Comparison of ENCODE assay signal across 26 cellular contexts in the genomic region with DNA sequence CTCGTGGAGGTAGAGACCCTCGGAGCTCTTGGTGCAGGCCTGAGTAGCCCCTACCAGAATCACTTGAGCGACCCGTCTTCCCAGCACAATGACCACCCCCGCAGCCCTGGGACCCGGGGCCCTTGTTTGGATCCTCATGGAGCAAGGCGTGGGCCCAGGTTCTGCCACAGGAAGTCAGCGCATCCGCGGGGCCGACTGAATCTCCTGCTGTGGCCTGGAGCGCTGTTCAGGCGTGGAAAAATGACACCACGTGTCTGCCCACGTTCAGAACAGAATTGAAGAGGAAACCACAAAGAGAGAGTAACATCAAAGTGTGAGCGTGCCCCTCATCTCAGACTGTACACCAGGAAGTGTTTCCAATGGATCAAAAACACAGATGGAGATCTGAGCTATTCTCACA.
DNase-seq lines count a peak whose midpoint lies in the region; ATAC-seq, FAIRE-seq and TF ChIP-seq lines count a peak whose summit lies in the region.
"Had no signal": no experiment of that assay in that cellular context is flagged by ENCODE, and none has a peak within 500 bp of the region (broad histone marks: within the 10 kb centered on the region; RNA-seq: fewer than 3 reads in every experiment).

No MANE protein-coding gene starts in this region.

- H3K4me1 ChIP-seq in GM12878 (ENCODE audit: control insufficient read depth, insufficient read depth, low read length), result no peaks in the 10 kb centered on the region
- H3K4me1 ChIP-seq in upper lobe of right lung, result no peaks in the 10 kb centered on the region
- H3K4me1 ChIP-seq: foreskin keratinocyte, thyroid gland had no signal

- H3K36me3 Mint-ChIP-seq in activated CD8-positive, alpha-beta memory T cell treated with anti-CD3 and anti-CD28 coated beads, Interleukin-2, amount 10 ng/mL, durations not matched to agents 7 days and 5 days, result no peaks in the 10 kb centered on the region
- no peaks in the 10 kb centered on the region for H3K36me3 Mint-ChIP-seq in neural crest cell (ENCODE audit: low read depth)
- H3K36me3 Mint-ChIP-seq: CD8-positive, alpha-beta memory T cell; stimulated activated memory B cell treated with anti-CD40 and anti-IgM and Interleukin-4, amounts not matched to agents 10 μg/mL and 1 μg/mL and 100 μg/mL, for 72 hours had no signal

- H3K9me3 ChIP-seq in GM12878 (replicated peaks; ENCODE audit: control insufficient read depth, insufficient read depth, low read length) (no peaks in the 10 kb centered on the region; the same call in 2 of the 3 replicates), upper lobe of right lung (no peaks in the 10 kb centered on the region)
- H3K9me3 ChIP-seq: MG63, neutrophil, thyroid gland had no signal

- no peaks in the 10 kb centered on the region for H4K20me1 ChIP-seq in GM12878 (ENCODE audit: control insufficient read depth, insufficient read depth)

- intact Hi-C loops in GM12878 (cut with micrococcal nuclease; ENCODE audit: unreplicated experiment), result no loop called here
- intact Hi-C loops in upper lobe of right lung (cut with DNase I), result no loop called here

- no peak for FAIRE-seq in GM12878 (lab: Jason Lieb, UNC)

- TF ChIP-seq CTCF in GM12878 (IDR thresholded peaks at IDR 0.05 in 2 of 3, conservative IDR thresholded peaks at IDR 0.05 in 1 of 3; ENCODE audit: control insufficient read depth in 2 of 3, extremely low read depth in 1 of 3, insufficient read depth in 1 of 3, low read depth in 3 of 3, low read length in 3 of 3) (no peak), neural crest cell (conservative IDR thresholded peaks at IDR 0.05) (no peak), upper lobe of right lung (IDR thresholded peaks at IDR 0.05) (no peak)

- in situ Hi-C loops in GM12878 (cut with MboI), result no loop called here

- no peak overlapping the region for H3K4me2 ChIP-seq in GM12878 (ENCODE audit: control insufficient read depth, insufficient read depth)
- H3K4me2 ChIP-seq: GM23338 had no signal

- peaks cover 7% of the 10 kb centered on the region for H3K4me1 Mint-ChIP-seq in activated CD8-positive, alpha-beta memory T cell treated with anti-CD3 and anti-CD28 coated beads, Interleukin-2, amount 10 ng/mL, durations not matched to agents 7 days and 5 days
- H3K4me1 Mint-ChIP-seq in neural crest cell, result peaks cover 17% of the 10 kb centered on the region

- H3K36me3 ChIP-seq in GM12878 (ENCODE audit: control insufficient read depth in 2 of 2, insufficient read depth in 2 of 2, low read length in 1 of 2) (no peaks in the 10 kb centered on the region), upper lobe of right lung (no peaks in the 10 kb centered on the region)
- H3K36me3 ChIP-seq: MG63, neutrophil, thyroid gland had no signal

- peaks cover 5% of the 10 kb centered on the region for H3K27me3 Mint-ChIP-seq in activated CD8-positive, alpha-beta memory T cell treated with anti-CD3 and anti-CD28 coated beads, Interleukin-2, amount 10 ng/mL, durations not matched to agents 7 days and 5 days
- peaks cover 29% of the 10 kb centered on the region for H3K27me3 Mint-ChIP-seq in neural crest cell (ENCODE audit: low read depth)

- H3K27ac Mint-ChIP-seq in activated CD8-positive, alpha-beta memory T cell treated with anti-CD3 and anti-CD28 coated beads, Interleukin-2, amount 10 ng/mL, durations not matched to agents 7 days and 5 days, result no peak overlapping the region
- peak overlapping the region; percentile 12 for H3K27ac Mint-ChIP-seq in neural crest cell (ENCODE audit: unreplicated experiment)
- H3K27ac Mint-ChIP-seq: activated B cell treated with CpG ODN at 0.5 μM for 24 hours; activated naive CD8-positive, alpha-beta T cell treated with anti-CD3 and anti-CD28 coated beads, Interleukin-2, amount 50 U/mL, for 24 hours; GM23338; stimulated activated memory B cell treated with anti-CD40 and anti-IgM and Interleukin-4, amounts not matched to agents 10 μg/mL and 1 μg/mL and 100 μg/mL, for 72 hours had no signal

- H3K79me2 ChIP-seq in GM12878 (ENCODE audit: control insufficient read depth, insufficient read depth, low read length), result no peaks in the 10 kb centered on the region

- no TSS peak for BruUV-seq in GM12878 (replicated peaks; lab: Mats Ljungman, UMichigan)

- H3K9me3 Mint-ChIP-seq in activated CD8-positive, alpha-beta memory T cell treated with anti-CD3 and anti-CD28 coated beads, Interleukin-2, amount 10 ng/mL, durations not matched to agents 7 days and 5 days (ENCODE audit: low read depth), result no peaks in the 10 kb centered on the region
- H3K9me3 Mint-ChIP-seq in neural crest cell, result no peaks in the 10 kb centered on the region
- H3K9me3 Mint-ChIP-seq: activated B cell treated with CpG ODN at 0.5 μM for 24 hours; activated naive CD8-positive, alpha-beta T cell treated with anti-CD3 and anti-CD28 coated beads, Interleukin-2, amount 50 U/mL, for 24 hours; CD8-positive, alpha-beta memory T cell; GM23338; stimulated activated memory B cell treated with anti-CD40 and anti-IgM and Interleukin-4, amounts not matched to agents 10 μg/mL and 1 μg/mL and 100 μg/mL, for 72 hours had no signal

- TF ChIP-seq RAD21 in GM12878 (IDR thresholded peaks at IDR 0.05; ENCODE audit: insufficient read depth, low read depth, low read length), result no peak

- TF ChIP-seq EP300 in GM12878 (IDR thresholded peaks at IDR 0.05; ENCODE audit: borderline replicate concordance in 1 of 2, control insufficient read depth in 1 of 2, low read depth in 2 of 2, low read length in 2 of 2), result no peak

- no peak for ATAC-seq in activated CD8-positive, alpha-beta memory T cell treated with anti-CD3 and anti-CD28 coated beads, Interleukin-2, amount 10 ng/mL, durations not matched to agents 7 days and 5 days
- ATAC-seq in GM12878, result no peak
- no peak for ATAC-seq in upper lobe of right lung
- ATAC-seq in GM21526 (IDR thresholded peaks at IDR 0.05; ENCODE audit: low FRiP score, unreplicated experiment), result no peak
- ATAC-seq: activated naive CD8-positive, alpha-beta T cell treated with anti-CD3 and anti-CD28 coated beads, Interleukin-2, amount 50 U/mL, for 24 hours; foreskin keratinocyte; GM23338; stimulated activated memory B cell treated with anti-CD40 and anti-IgM and Interleukin-4, amounts not matched to agents 10 μg/mL and 1 μg/mL and 100 μg/mL, for 72 hours had no signal

- H3K27ac ChIP-seq in GM12878 (ENCODE audit: control insufficient read depth, insufficient read depth) (no peak overlapping the region), upper lobe of right lung (no peak overlapping the region)
- H3K27ac ChIP-seq: foreskin keratinocyte, neutrophil, thyroid gland had no signal

- SMC1A ChIA-PET in GM12878 (lab: Charles Lee; ENCODE audit: uncharacterized antibody, unreplicated experiment), result no interaction called here

- H3K27me3 ChIP-seq in GM12878 (replicated peaks in 1 of 2; ENCODE audit: control insufficient read depth in 2 of 2, insufficient read depth in 2 of 2, low read length in 1 of 2), result no peaks in the 10 kb centered on the region; a peak in 1 of 4 replicates
- H3K27me3 ChIP-seq in upper lobe of right lung, result no peaks in the 10 kb centered on the region
- H3K27me3 ChIP-seq: foreskin keratinocyte, thyroid gland had no signal

- CTCF ChIA-PET in activated CD8-positive, alpha-beta memory T cell treated with anti-CD3 and anti-CD28 coated beads, Interleukin-2, amount 10 ng/mL, durations not matched to agents 7 days and 5 days (lab: Charles Lee), result no interaction called here
- CTCF ChIA-PET in GM12878 (lab: Yijun Ruan, JAX), result no interaction called here

- H3K9ac ChIP-seq in GM12878 (ENCODE audit: control insufficient read depth, insufficient read depth, low read length), result no peak overlapping the region

- no peak overlapping the region for H2AFZ ChIP-seq in GM12878 (ENCODE audit: control insufficient read depth, low read depth, low read length)
- H2AFZ ChIP-seq: GM23338 had no signal

- RAD21 ChIA-PET in GM12878 (lab: Charles Lee; ENCODE audit: unreplicated experiment), result no interaction called here

- no peak overlapping the region for H3K4me3 Mint-ChIP-seq in activated CD8-positive, alpha-beta memory T cell treated with anti-CD3 and anti-CD28 coated beads, Interleukin-2, amount 10 ng/mL, durations not matched to agents 7 days and 5 days
- H3K4me3 Mint-ChIP-seq in neural crest cell, result no peak overlapping the region
- H3K4me3 Mint-ChIP-seq: activated B cell treated with CpG ODN at 0.5 μM for 24 hours; activated naive CD8-positive, alpha-beta T cell treated with anti-CD3 and anti-CD28 coated beads, Interleukin-2, amount 50 U/mL, for 24 hours; GM23338; stimulated activated memory B cell treated with anti-CD40 and anti-IgM and Interleukin-4, amounts not matched to agents 10 μg/mL and 1 μg/mL and 100 μg/mL, for 72 hours had no signal

- WGBS in GM12878 (ENCODE audit: insufficient coverage, insufficient replicate concordance, low lambda C conversion rate, missing lambda C conversion rate), result 14% methylated on average over 16 of the region's 16 CpGs

- H3K4me3 ChIP-seq in GM12878 (no peak overlapping the region), upper lobe of right lung (no peak overlapping the region)
- H3K4me3 ChIP-seq: GM23338, MG63, thyroid gland had no signal

- peak; percentile 51 for DNase-seq in activated CD8-positive, alpha-beta memory T cell treated with anti-CD3 and anti-CD28 coated beads for 24 hours
- DNase-seq in activated CD8-positive, alpha-beta memory T cell treated with anti-CD3 and anti-CD28 coated beads, Interleukin-2, amount 10 ng/mL, durations not matched to agents 7 days and 5 days, result no peak
- DNase-seq in GM12878 (ENCODE audit: low read depth, low spot score) (peak; percentile 1), neural crest cell (ENCODE audit: low read depth, low spot score) (no peak), upper lobe of right lung (peak; percentile 57), nucleus accumbens (lab: John Stamatoyannopoulos, UW) (no peak), NOMO-1 (lab: John Stamatoyannopoulos, UW; ENCODE audit: unreplicated experiment in 2 of 2) (no peak)
- DNase-seq: activated B cell treated with CpG ODN at 0.5 μM for 24 hours; activated CD4-positive, alpha-beta T cell treated with anti-CD3 and anti-CD28 coated beads, Interleukin-2, amount 50 U/mL, for 48 hours; activated gamma-delta T cell; activated naive CD8-positive, alpha-beta T cell treated with anti-CD3 and anti-CD28 coated beads, Interleukin-2, amount 50 U/mL, for 24 hours; activated T-cell treated with anti-CD3 and anti-CD28 coated beads for 4 hours; CD8-positive, alpha-beta memory T cell; effector CD4-positive, alpha-beta T cell; foreskin keratinocyte; hippocampal formation; MG63; NCI-H1417 treated with DMSO at 0.1 percent for 48 hours; NCI-H2081 treated with DMSO at 0.1 percent for 48 hours; NCI-H774; T1000; thyroid gland had no signal

- TF ChIP-seq POLR2A in GM12878 (IDR thresholded peaks at IDR 0.05; ENCODE audit: low read depth, low read length), result no peak

- POLR2A ChIA-PET in GM12878 (lab: Charles Lee), result no interaction called here

TF ChIP-seq in GM12878, 131 proteins besides CTCF, POLR2A, EP300 and RAD21:
- TF ChIP-seq HDAC2 (IDR thresholded peaks at IDR 0.05) (no peak), PAX5 (IDR thresholded peaks at IDR 0.05; ENCODE audit: borderline replicate concordance, low read depth, low read length) (no peak), CHD1 (IDR thresholded peaks at IDR 0.05; ENCODE audit: low read depth, low read length) (no peak), LARP7 (IDR thresholded peaks at IDR 0.05) (no peak), CBX5 (IDR thresholded peaks at IDR 0.05; ENCODE audit: low read depth) (no peak), PML (IDR thresholded peaks at IDR 0.05; ENCODE audit: low read length) (no peak), TARDBP (IDR thresholded peaks at IDR 0.05; ENCODE audit: borderline replicate concordance) (no peak)

Comparison
In these comparisons a context has a peak if more than half of its experiments do, and no peak if none do; other contexts are left out.
1. DNase-seq: peak in activated CD8-positive, alpha-beta memory T cell treated with anti-CD3 and anti-CD28 coated beads for 24 hours (single experiment), GM12878 (single experiment) and upper lobe of right lung (single experiment); none in activated CD8-positive, alpha-beta memory T cell treated with anti-CD3 and anti-CD28 coated beads, Interleukin-2, amount 10 ng/mL, durations not matched to agents 7 days and 5 days (single experiment), neural crest cell (single experiment), nucleus accumbens (0 of 56) and NOMO-1 (0 of 2).